In the genomic region with DNA sequence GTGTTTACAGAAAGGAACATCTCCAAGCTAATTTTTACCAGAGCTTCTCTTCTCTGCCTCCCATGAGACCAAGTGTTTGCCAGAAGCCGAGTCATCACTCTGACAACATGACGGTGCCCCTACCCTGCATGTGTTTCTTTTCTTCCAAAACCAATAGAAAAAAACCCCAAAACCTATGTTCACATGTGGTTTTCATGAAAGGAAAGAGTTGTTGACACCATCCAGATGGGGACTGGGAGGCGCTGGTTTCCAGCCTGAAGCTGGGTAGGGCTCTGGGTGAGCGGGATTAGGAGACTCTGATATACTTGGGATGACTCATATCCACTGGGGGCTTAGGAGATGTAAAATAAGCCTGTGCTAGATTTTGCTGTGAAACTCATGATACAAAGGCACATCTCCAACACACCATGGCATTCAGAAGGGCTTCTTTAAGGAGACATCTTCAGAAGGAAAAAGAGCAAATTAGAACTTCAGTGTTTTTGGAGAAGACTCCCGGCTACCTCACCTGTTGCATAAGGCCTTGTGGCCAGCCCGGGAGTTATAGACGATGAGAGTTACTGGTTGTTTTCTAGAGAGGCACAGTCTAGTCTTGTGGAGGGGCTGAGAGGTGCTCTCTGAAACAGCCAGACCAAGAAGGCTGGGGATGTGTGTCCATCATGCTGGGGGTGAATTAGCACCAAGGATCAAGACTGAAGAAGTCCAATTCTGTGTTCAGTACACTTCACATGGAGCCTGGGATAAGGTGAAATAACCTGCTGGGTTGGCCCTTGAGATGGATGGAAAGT, we compare ENCODE assay signal across 1 cellular context.
A peak's percentile ranks its signal among the peaks of the same experiment; 100 is the strongest.
TF ChIP-seq lines count a peak whose summit lies in the region.

No MANE protein-coding gene starts in this region.

TF ChIP-seq in HepG2, 621 proteins besides CTCF, POLR2A, EP300 and RAD21 (continued from another document):
- peak; percentile 47; the same call in 1 of the 2 replicates for TF ChIP-seq TEF (CRISPR knock-in tag; IDR thresholded peaks at IDR 0.05)
- no peak for TF ChIP-seq ZNF792 (CRISPR knock-in tag; IDR thresholded peaks at IDR 0.05)
- peak; percentile 22; the same call in 1 of the 3 replicates for TF ChIP-seq MXI1 (IDR thresholded peaks at IDR 0.05; ENCODE audit: borderline replicate concordance, low read depth, low read length)
- TF ChIP-seq TCF7 (IDR thresholded peaks at IDR 0.05; ENCODE audit: low read depth), result peak; percentile 33; the same call in 1 of the 2 replicates
- peak; percentile 12; the same call in 1 of the 2 replicates for TF ChIP-seq SOX5 (CRISPR knock-in tag; IDR thresholded peaks at IDR 0.05; ENCODE audit: borderline replicate concordance)
- no peak for TF ChIP-seq NPAS2 (CRISPR knock-in tag; IDR thresholded peaks at IDR 0.05; ENCODE audit: borderline replicate concordance)
- peak; percentile 7; the same call in 1 of the 2 replicates for TF ChIP-seq ZNF788 (CRISPR knock-in tag; IDR thresholded peaks at IDR 0.05; ENCODE audit: borderline replicate concordance)
- TF ChIP-seq NFIC (IDR thresholded peaks at IDR 0.05; ENCODE audit: low read length), result peak; percentile 46; the same call in 1 of the 2 replicates
- TF ChIP-seq SAP130 (CRISPR knock-in tag; IDR thresholded peaks at IDR 0.05; ENCODE audit: low read depth), result peak; percentile 53
- TF ChIP-seq NR2F6 (IDR thresholded peaks at IDR 0.05), result peak; percentile 26; the same call in 1 of the 2 replicates
- no peak; the same call in 1 of the 2 replicates for TF ChIP-seq NR2F6 (CRISPR knock-in tag; IDR thresholded peaks at IDR 0.05)
- peak; percentile 56; the same call in 1 of the 2 replicates for TF ChIP-seq HDAC1 (CRISPR knock-in tag; IDR thresholded peaks at IDR 0.05)
- no peak for TF ChIP-seq SOX6 (IDR thresholded peaks at IDR 0.05)
- peak; percentile 39; the same call in 1 of the 2 replicates for TF ChIP-seq SOX6 (CRISPR knock-in tag; IDR thresholded peaks at IDR 0.05)
- TF ChIP-seq SOX13 (IDR thresholded peaks at IDR 0.05), result no peak
- TF ChIP-seq SOX13 (CRISPR knock-in tag; conservative IDR thresholded peaks at IDR 0.05 in 1 of 2, IDR thresholded peaks at IDR 0.05 in 1 of 2), result peak in 1 of 2 experiments; percentile 32; a peak in 1 of 4 replicates
- no peak for TF ChIP-seq ZNF75D (CRISPR knock-in tag; IDR thresholded peaks at IDR 0.05; ENCODE audit: borderline replicate concordance)
- TF ChIP-seq, protein P1, sequence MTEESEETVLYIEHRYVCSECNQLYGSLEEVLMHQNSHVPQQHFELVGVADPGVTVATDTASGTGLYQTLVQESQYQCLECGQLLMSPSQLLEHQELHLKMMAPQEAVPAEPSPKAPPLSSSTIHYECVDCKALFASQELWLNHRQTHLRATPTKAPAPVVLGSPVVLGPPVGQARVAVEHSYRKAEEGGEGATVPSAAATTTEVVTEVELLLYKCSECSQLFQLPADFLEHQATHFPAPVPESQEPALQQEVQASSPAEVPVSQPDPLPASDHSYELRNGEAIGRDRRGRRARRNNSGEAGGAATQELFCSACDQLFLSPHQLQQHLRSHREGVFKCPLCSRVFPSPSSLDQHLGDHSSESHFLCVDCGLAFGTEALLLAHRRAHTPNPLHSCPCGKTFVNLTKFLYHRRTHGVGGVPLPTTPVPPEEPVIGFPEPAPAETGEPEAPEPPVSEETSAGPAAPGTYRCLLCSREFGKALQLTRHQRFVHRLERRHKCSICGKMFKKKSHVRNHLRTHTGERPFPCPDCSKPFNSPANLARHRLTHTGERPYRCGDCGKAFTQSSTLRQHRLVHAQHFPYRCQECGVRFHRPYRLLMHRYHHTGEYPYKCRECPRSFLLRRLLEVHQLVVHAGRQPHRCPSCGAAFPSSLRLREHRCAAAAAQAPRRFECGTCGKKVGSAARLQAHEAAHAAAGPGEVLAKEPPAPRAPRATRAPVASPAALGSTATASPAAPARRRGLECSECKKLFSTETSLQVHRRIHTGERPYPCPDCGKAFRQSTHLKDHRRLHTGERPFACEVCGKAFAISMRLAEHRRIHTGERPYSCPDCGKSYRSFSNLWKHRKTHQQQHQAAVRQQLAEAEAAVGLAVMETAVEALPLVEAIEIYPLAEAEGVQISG (CRISPR knock-in tag; IDR thresholded peaks at IDR 0.05), result 0 out of 2 replicates have a peak, but pooled peaks have one; percentile 27
- no peak for TF ChIP-seq LCORL (IDR thresholded peaks at IDR 0.05)
- TF ChIP-seq LCORL (CRISPR knock-in tag; IDR thresholded peaks at IDR 0.05), result 0 out of 2 replicates have a peak, but pooled peaks have one; percentile 10
- TF ChIP-seq GATAD2A (CRISPR knock-in tag; IDR thresholded peaks at IDR 0.05), result peak; percentile 52
- TF ChIP-seq ZFX (CRISPR knock-in tag; IDR thresholded peaks at IDR 0.05; ENCODE audit: low read depth), result peak; percentile 29; the same call in 1 of the 2 replicates
- 0 out of 2 replicates have a peak, but pooled peaks have one; percentile 14 for TF ChIP-seq FOXK1 (CRISPR knock-in tag; IDR thresholded peaks at IDR 0.05; ENCODE audit: borderline replicate concordance, low read depth)
- peak; percentile 86 for TF ChIP-seq FOSL2 (CRISPR knock-in tag; IDR thresholded peaks at IDR 0.05)
- TF ChIP-seq ZNF333 (CRISPR knock-in tag; IDR thresholded peaks at IDR 0.05; ENCODE audit: borderline replicate concordance), result no peak
- TF ChIP-seq ZMYM3 (CRISPR knock-in tag; IDR thresholded peaks at IDR 0.05), result 0 out of 2 replicates have a peak, but pooled peaks have one; percentile 6
- no peak for TF ChIP-seq SUZ12 (IDR thresholded peaks at IDR 0.05; ENCODE audit: low read depth, low read length)
- TF ChIP-seq HBP1 (CRISPR knock-in tag; IDR thresholded peaks at IDR 0.05; ENCODE audit: low read depth), result no peak
- no peak for TF ChIP-seq CENPX (CRISPR knock-in tag; IDR thresholded peaks at IDR 0.05)
- TF ChIP-seq, protein P2, sequence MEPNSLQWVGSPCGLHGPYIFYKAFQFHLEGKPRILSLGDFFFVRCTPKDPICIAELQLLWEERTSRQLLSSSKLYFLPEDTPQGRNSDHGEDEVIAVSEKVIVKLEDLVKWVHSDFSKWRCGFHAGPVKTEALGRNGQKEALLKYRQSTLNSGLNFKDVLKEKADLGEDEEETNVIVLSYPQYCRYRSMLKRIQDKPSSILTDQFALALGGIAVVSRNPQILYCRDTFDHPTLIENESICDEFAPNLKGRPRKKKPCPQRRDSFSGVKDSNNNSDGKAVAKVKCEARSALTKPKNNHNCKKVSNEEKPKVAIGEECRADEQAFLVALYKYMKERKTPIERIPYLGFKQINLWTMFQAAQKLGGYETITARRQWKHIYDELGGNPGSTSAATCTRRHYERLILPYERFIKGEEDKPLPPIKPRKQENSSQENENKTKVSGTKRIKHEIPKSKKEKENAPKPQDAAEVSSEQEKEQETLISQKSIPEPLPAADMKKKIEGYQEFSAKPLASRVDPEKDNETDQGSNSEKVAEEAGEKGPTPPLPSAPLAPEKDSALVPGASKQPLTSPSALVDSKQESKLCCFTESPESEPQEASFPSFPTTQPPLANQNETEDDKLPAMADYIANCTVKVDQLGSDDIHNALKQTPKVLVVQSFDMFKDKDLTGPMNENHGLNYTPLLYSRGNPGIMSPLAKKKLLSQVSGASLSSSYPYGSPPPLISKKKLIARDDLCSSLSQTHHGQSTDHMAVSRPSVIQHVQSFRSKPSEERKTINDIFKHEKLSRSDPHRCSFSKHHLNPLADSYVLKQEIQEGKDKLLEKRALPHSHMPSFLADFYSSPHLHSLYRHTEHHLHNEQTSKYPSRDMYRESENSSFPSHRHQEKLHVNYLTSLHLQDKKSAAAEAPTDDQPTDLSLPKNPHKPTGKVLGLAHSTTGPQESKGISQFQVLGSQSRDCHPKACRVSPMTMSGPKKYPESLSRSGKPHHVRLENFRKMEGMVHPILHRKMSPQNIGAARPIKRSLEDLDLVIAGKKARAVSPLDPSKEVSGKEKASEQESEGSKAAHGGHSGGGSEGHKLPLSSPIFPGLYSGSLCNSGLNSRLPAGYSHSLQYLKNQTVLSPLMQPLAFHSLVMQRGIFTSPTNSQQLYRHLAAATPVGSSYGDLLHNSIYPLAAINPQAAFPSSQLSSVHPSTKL (CRISPR knock-in tag; IDR thresholded peaks at IDR 0.05), result peak; percentile 48; the same call in 1 of the 2 replicates
- no peak for TF ChIP-seq KDM5A (IDR thresholded peaks at IDR 0.05; ENCODE audit: borderline replicate concordance, low read length)
- peak; percentile 65; the same call in 1 of the 2 replicates for TF ChIP-seq JUND (CRISPR knock-in tag; IDR thresholded peaks at IDR 0.05)
- 0 out of 2 replicates have a peak, but pooled peaks have one; percentile 10 for TF ChIP-seq CEBPG (CRISPR knock-in tag; IDR thresholded peaks at IDR 0.05)
- TF ChIP-seq ZNF564 (CRISPR knock-in tag; IDR thresholded peaks at IDR 0.05), result no peak
